21 cellular contexts compared by ENCODE assay signal in the genomic region with DNA sequence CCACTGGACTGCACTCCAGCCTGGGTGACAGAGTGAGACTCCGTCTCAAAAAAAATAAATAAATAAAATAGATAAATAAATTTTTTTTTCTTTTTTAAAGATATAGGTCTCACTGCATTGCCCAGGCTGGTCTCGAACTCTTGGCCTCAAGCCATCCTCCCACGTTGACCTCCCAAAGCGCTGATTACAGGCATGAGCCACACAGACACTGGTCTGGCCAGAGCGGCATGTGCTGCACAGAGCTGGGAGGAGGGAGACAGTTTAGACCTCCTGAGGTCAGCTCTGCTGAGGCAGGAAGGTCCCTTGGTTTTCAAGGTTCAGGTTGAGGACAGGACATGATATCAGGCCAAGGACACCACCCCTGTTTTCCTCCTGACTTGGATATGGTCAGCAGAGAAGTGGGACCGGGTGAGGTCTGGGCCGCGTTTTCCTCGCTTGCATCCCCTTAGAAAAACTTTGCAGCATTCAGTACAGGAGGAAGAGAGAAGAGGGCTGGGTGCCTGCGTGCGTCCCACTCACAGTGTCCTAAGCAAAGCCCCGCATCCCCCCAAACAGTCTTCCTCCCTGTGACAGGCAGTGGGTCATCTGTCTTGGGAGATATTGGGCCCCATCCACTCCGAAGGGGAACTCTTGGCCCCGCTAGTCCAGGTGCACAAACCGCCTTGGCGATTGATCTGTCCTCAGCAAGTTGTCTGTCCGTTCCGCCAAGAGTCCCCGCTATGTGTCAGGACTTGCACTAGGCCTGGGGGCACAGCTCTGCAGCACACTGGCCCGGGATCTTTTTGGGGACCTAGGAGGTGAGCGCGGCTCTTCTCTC. TPM values are rescaled to one million over a fixed set of nuclear protein-coding genes. Genes with fewer than 3 reads are reported as not detected.
DNase-seq lines count a peak whose midpoint lies in the region; ATAC-seq, FAIRE-seq and TF ChIP-seq lines count a peak whose summit lies in the region.
"Had no signal": no experiment of that assay in that cellular context is flagged by ENCODE, and none has a peak within 500 bp of the region (broad histone marks: within the 10 kb centered on the region; RNA-seq: fewer than 3 reads in every experiment).

No MANE protein-coding gene starts in this region.

- no peak overlapping the region for H3K4me2 ChIP-seq in IMR-90 (ENCODE audit: low read depth, low read length)
- H3K4me2 ChIP-seq: BLaER1 had no signal

- in situ Hi-C loops in IMR-90 (cut with MboI; ENCODE audit: low sequenced_read_pairs) = no loop called here

- BruUV-seq in IMR-90 (replicated peaks; lab: Mats Ljungman, UMichigan) = no TSS peak

- peaks cover 30% of the 10 kb centered on the region for H3K9me3 ChIP-seq in IMR-90 (ENCODE audit: control insufficient read depth, insufficient read depth, low read length)
- H3K9me3 ChIP-seq: BLaER1 had no signal

- no peak overlapping the region for H3K9ac ChIP-seq in IMR-90 (ENCODE audit: low read depth, low read length)
- H3K9ac ChIP-seq: BLaER1 had no signal

- no peaks in the 10 kb centered on the region for H3K9me1 ChIP-seq in IMR-90 (ENCODE audit: insufficient read depth, low read length)

- dilution Hi-C loops in IMR-90 (cut with HindIII; ENCODE audit: low sequenced_read_pairs, unreplicated experiment) = no loop called here

- H3K4me3 Mint-ChIP-seq in osteocyte (ENCODE audit: unreplicated experiment) = no peak overlapping the region
- no peak overlapping the region for H3K4me3 Mint-ChIP-seq in type B pancreatic cell
- H3K4me3 Mint-ChIP-seq: CD14-positive monocyte; CD4-positive, alpha-beta memory T cell; H9 had no signal

- H3K36me3 ChIP-seq in IMR-90 (ENCODE audit: control insufficient read depth, insufficient read depth, low read length) = no peaks in the 10 kb centered on the region
- H3K36me3 ChIP-seq: BLaER1 had no signal

- no peak for TF ChIP-seq POLR2A in IMR-90 (IDR thresholded peaks at IDR 0.05; ENCODE audit: low read depth, low read length)

- no peak overlapping the region for H4K91ac ChIP-seq in IMR-90 (ENCODE audit: insufficient read depth, low read depth, low read length)

- peak overlapping the region; percentile 32 for H2AFZ ChIP-seq in IMR-90 (replicated peaks; ENCODE audit: low read length, poor library complexity)

- CTCF ChIA-PET in IMR-90 (lab: Yijun Ruan, JAX) = no interaction called here

- no peak overlapping the region for H3K56ac ChIP-seq in IMR-90 (ENCODE audit: extremely low read depth, insufficient read depth, low read length)

- no peaks in the 10 kb centered on the region for H3K79me1 ChIP-seq in IMR-90 (ENCODE audit: low read depth in 1 of 2, low read length in 2 of 2)

- H3K36me3 Mint-ChIP-seq in osteocyte (ENCODE audit: unreplicated experiment) (no peaks in the 10 kb centered on the region), type B pancreatic cell (no peaks in the 10 kb centered on the region)
- H3K36me3 Mint-ChIP-seq: CD14-positive monocyte; CD4-positive, alpha-beta memory T cell had no signal

- no peaks in the 10 kb centered on the region for H3K27me3 ChIP-seq in IMR-90 (ENCODE audit: control insufficient read depth, insufficient read depth, low read length)
- H3K27me3 ChIP-seq: BLaER1 had no signal

- intact Hi-C loops in IMR-90 (cut with micrococcal nuclease) = no loop called here

- no peak overlapping the region for H2BK5ac ChIP-seq in IMR-90 (ENCODE audit: low read depth, low read length, poor library complexity, severe bottlenecking)

- H4K20me1 ChIP-seq in IMR-90 (ENCODE audit: insufficient read depth, low read length) = no peaks in the 10 kb centered on the region
- H4K20me1 ChIP-seq: BLaER1 had no signal

- no peak overlapping the region for H3K4ac ChIP-seq in IMR-90 (ENCODE audit: low read depth, low read length)

- H3K27ac Mint-ChIP-seq in osteocyte (ENCODE audit: unreplicated experiment) = no peak overlapping the region
- no peak overlapping the region for H3K27ac Mint-ChIP-seq in type B pancreatic cell
- H3K27ac Mint-ChIP-seq: CD14-positive monocyte; CD4-positive, alpha-beta memory T cell; H9 had no signal

- H3K18ac ChIP-seq in IMR-90 (ENCODE audit: low read depth, low read length) = no peak overlapping the region

- POLR2A ChIA-PET in IMR-90 (lab: Charles Lee; ENCODE audit: unreplicated experiment) = no interaction called here

- no peaks in the 10 kb centered on the region for H3K4me1 ChIP-seq in IMR-90 (ENCODE audit: control insufficient read depth, insufficient read depth, low read length)
- H3K4me1 ChIP-seq: BLaER1 had no signal

- no peak overlapping the region for H2BK120ac ChIP-seq in IMR-90 (ENCODE audit: low read depth, low read length)

- peaks cover 8% of the 10 kb centered on the region for H3K9me3 Mint-ChIP-seq in osteocyte (ENCODE audit: unreplicated experiment)
- no peaks in the 10 kb centered on the region for H3K9me3 Mint-ChIP-seq in type B pancreatic cell

- FAIRE-seq in frontal cortex (lab: Jason Lieb, UNC) = no peak
- FAIRE-seq: GM12878, H1 had no signal

- H3K4me1 Mint-ChIP-seq in osteocyte (ENCODE audit: unreplicated experiment) (no peaks in the 10 kb centered on the region), type B pancreatic cell (ENCODE audit: unreplicated experiment) (no peaks in the 10 kb centered on the region)
- H3K4me1 Mint-ChIP-seq: CD14-positive monocyte; CD4-positive, alpha-beta memory T cell; H9 had no signal

- TF ChIP-seq CTCF in IMR-90 (conservative IDR thresholded peaks at IDR 0.05; ENCODE audit: low read depth, low read length) = no peak
- no peak for TF ChIP-seq CTCF in osteocyte (IDR thresholded peaks at IDR 0.05)
- no peak for TF ChIP-seq CTCF in type B pancreatic cell (conservative IDR thresholded peaks at IDR 0.05)

- no peak for ATAC-seq in IMR-90 (ENCODE audit: low read depth)
- ATAC-seq in GM19397 (IDR thresholded peaks at IDR 0.05; ENCODE audit: unreplicated experiment) = no peak
- ATAC-seq: GM12878 had no signal

- no peak overlapping the region for H4K8ac ChIP-seq in IMR-90 (ENCODE audit: low read depth in 2 of 2, low read length in 2 of 2)

- WGBS in IMR-90 (ENCODE audit: extremely low coverage in 2 of 2, insufficient read length in 1 of 2), 2 experiments = 85% methylated on average over 5 of the region's 22 CpGs; no CpG with 5 or more reads in 1 of the 2 experiments

- H2AK5ac ChIP-seq in IMR-90 (ENCODE audit: low read depth, low read length) = no peak overlapping the region

- no peak overlapping the region for H4K5ac ChIP-seq in IMR-90 (ENCODE audit: low read depth, low read length)

- DNase-seq in activated effector memory CD4-positive, alpha-beta T cell treated with anti-CD3 and anti-CD28 coated beads, Interleukin-2, amount 50 U/mL, for 16 hours = peak; percentile 56
- no peak for DNase-seq in activated effector memory CD4-positive, alpha-beta T cell treated with Interleukin-2 at 50 U/mL for 16 hours
- DNase-seq in IMR-90 = no peak
- DNase-seq in osteocyte (ENCODE audit: extremely low spot score, unreplicated experiment) = peak; percentile 81
- peak; percentile 31 for DNase-seq in type B pancreatic cell (ENCODE audit: extremely low spot score, unreplicated experiment)
- DNase-seq in frontal cortex (ENCODE audit: low spot score in 2 of 2) = no peak
- no peak for DNase-seq in NCI-H2196 (lab: John Stamatoyannopoulos, UW; ENCODE audit: unreplicated experiment)
- DNase-seq: 8988T; CD4-positive, alpha-beta memory T cell; DMS153; DND-41; EL; H9 had no signal

- no peak overlapping the region for H3K27ac ChIP-seq in IMR-90 (ENCODE audit: insufficient read depth, low read length)
- H3K27ac ChIP-seq: BLaER1 had no signal

- H3K14ac ChIP-seq in IMR-90 (replicated peaks; ENCODE audit: low read depth, low read length) = no peak overlapping the region

- no peak overlapping the region for H2BK15ac ChIP-seq in IMR-90 (ENCODE audit: low read depth, low read length)

- no peaks in the 10 kb centered on the region for H3K27me3 Mint-ChIP-seq in osteocyte (ENCODE audit: unreplicated experiment)
- H3K27me3 Mint-ChIP-seq in type B pancreatic cell = no peaks in the 10 kb centered on the region
- H3K27me3 Mint-ChIP-seq: CD4-positive, alpha-beta memory T cell had no signal

- H2AK9ac ChIP-seq in IMR-90 (replicated peaks; ENCODE audit: low read depth, low read length, poor library complexity) = no peak overlapping the region

- no peak overlapping the region for H3K4me3 ChIP-seq in IMR-90 (ENCODE audit: insufficient read depth, low read depth, low read length)
- H3K4me3 ChIP-seq: BLaER1, GM12878 had no signal

- H2BK20ac ChIP-seq in IMR-90 (ENCODE audit: low read depth, low read length) = no peak overlapping the region

- no peak for TF ChIP-seq RAD21 in IMR-90 (IDR thresholded peaks at IDR 0.05; ENCODE audit: low read length)

- H3K23ac ChIP-seq in IMR-90 (ENCODE audit: low read depth, low read length) = no peak overlapping the region

TF ChIP-seq in IMR-90, 13 proteins besides CTCF, POLR2A, EP300 and RAD21:
- TF ChIP-seq CHD1 (IDR thresholded peaks at IDR 0.05; ENCODE audit: low read depth, low read length) = no peak
- TF ChIP-seq FOS (IDR thresholded peaks at IDR 0.05; ENCODE audit: low read depth, low read length) = no peak
- TF ChIP-seq, protein P1, sequence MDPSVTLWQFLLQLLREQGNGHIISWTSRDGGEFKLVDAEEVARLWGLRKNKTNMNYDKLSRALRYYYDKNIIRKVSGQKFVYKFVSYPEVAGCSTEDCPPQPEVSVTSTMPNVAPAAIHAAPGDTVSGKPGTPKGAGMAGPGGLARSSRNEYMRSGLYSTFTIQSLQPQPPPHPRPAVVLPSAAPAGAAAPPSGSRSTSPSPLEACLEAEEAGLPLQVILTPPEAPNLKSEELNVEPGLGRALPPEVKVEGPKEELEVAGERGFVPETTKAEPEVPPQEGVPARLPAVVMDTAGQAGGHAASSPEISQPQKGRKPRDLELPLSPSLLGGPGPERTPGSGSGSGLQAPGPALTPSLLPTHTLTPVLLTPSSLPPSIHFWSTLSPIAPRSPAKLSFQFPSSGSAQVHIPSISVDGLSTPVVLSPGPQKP (IDR thresholded peaks at IDR 0.05; ENCODE audit: borderline replicate concordance, low read depth, low read length) = no peak
- no peak for TF ChIP-seq MXI1 (IDR thresholded peaks at IDR 0.05; ENCODE audit: borderline replicate concordance, low read depth, low read length)
- TF ChIP-seq RCOR1 (IDR thresholded peaks at IDR 0.05; ENCODE audit: insufficient replicate concordance, low read length) = no peak
- TF ChIP-seq MAZ (IDR thresholded peaks at IDR 0.05; ENCODE audit: borderline replicate concordance, low read depth, low read length) = no peak
- no peak for TF ChIP-seq BHLHE40 (IDR thresholded peaks at IDR 0.05; ENCODE audit: low read depth, low read length)
- no peak for TF ChIP-seq MAFK (IDR thresholded peaks at IDR 0.05; ENCODE audit: low read depth, low read length)
TF ChIP-seq in IMR-90: peak in this region for 0.

RNA-seq across cellular contexts. Expression of a gene that starts 56.1 kb away (rescaled TPM):
- total RNA-seq in IMR-90 (2012; rRNA removed) = not detected in 2 replicates
- not detected in 2 replicates for polyA plus RNA-seq in IMR-90 (2012; rRNA removed)
- polyA plus RNA-seq in IMR-90 (2012; cell fraction: cytosol; rRNA removed) = not detected in 2 replicates
- not detected in 2 replicates for polyA plus RNA-seq in IMR-90 (2012; cell fraction: nucleus; rRNA removed; ENCODE audit: low replicate concordance)
- total RNA-seq in osteocyte = not detected in 2 replicates
- total RNA-seq in type B pancreatic cell (ENCODE audit: low replicate concordance) = not detected in 2 replicates
- 2.4 TPM for total RNA-seq in frontal cortex
- total RNA-seq: A673, G401, GM12878, H1, H9 had no signal
- polyA plus RNA-seq: AG04450; CD14-positive monocyte; CD4-positive, alpha-beta memory T cell; GM12878; H1 had no signal

Comparison
In these comparisons a context has a peak if more than half of its experiments do, and no peak if none do; other contexts are left out.
1. DNase-seq: peak in activated effector memory CD4-positive, alpha-beta T cell treated with anti-CD3 and anti-CD28 coated beads, Interleukin-2, amount 50 U/mL, for 16 hours (single experiment), osteocyte (single experiment) and type B pancreatic cell (single experiment); none in activated effector memory CD4-positive, alpha-beta T cell treated with Interleukin-2 at 50 U/mL for 16 hours (single experiment), IMR-90 (single experiment), frontal cortex (0 of 2) and NCI-H2196 (single experiment).